In genomic region chr17:27368971-27369370, GRCh38 we compare ENCODE assay signal across 19 cellular contexts.
"Had no signal": no experiment of that assay in that cellular context is flagged by ENCODE, and none has a peak within 500 bp of the region (broad histone marks: within the 10 kb centered on the region; RNA-seq: fewer than 3 reads in every experiment).

No MANE protein-coding gene starts in this region.

- DNase-seq: Karpas-422, KG1, MG63, NCI-H1092 treated with DMSO at 0.1 percent for 48 hours, NCI-H1436, NCI-H187, NCI-H2029, NCI-H2081 treated with DMSO at 0.1 percent for 48 hours, NCI-H2171, NCI-H226, NCI-H446, NCI-H510A, NCI-H524 treated with DMSO at 0.1 percent for 48 hours, NCI-H69, NCI-H774, SHP77 had no signal

- H3K4me3 ChIP-seq: MG63 had no signal

- H3K27ac ChIP-seq: HL-60, RWPE1 had no signal

- H3K27me3 ChIP-seq: MG63 had no signal

- ATAC-seq: SK-N-SH treated with all-trans-retinoic acid at 6 μM for 48 hours had no signal

- H3K36me3 ChIP-seq: MG63 had no signal
